Comparison of ENCODE assay signal across 8 cellular contexts in genomic region chr1:47333578-47333921, GRCh38. TPM values are rescaled to one million over a fixed set of nuclear protein-coding genes. Genes with fewer than 3 reads are reported as not detected.
DNase-seq lines count a peak whose midpoint lies in the region; ATAC-seq and TF ChIP-seq lines count a peak whose summit lies in the region.

Gene CMPK1 (plus strand): TSS chr1:47333790. CDS start chr1:47333946, 156 bp downstream.

- no peaks in the 10 kb centered on the region for H3K27me3 Mint-ChIP-seq in activated T-helper 1 cell treated with anti-CD3 and anti-CD28 coated beads, Interleukin-12 subunit alpha, Interleukin-12 subunit beta, Interleukin-2, Interleukin-4 antibody, amounts not matched to agents 30 ng/mL and 10 ng/mL and 1 ng/mL, durations not matched to agents 14 hours and 24 hours and 36 hours (ENCODE audit: insufficient read depth)
- H3K27me3 Mint-ChIP-seq in natural killer cell (ENCODE audit: low read depth in 2 of 2) = no peaks in the 10 kb centered on the region

- H3K79me2 ChIP-seq in GM23248 (ENCODE audit: insufficient read depth) = peaks cover 54% of the 10 kb centered on the region

- 0% methylated on average over 9 to 29 of the region's 40 CpGs for WGBS in GM23248 (ENCODE audit: low coverage in 1 of 2, low lambda C conversion rate in 2 of 2, missing lambda C conversion rate in 2 of 2), 2 experiments

- H3K36me3 Mint-ChIP-seq in activated T-helper 1 cell treated with anti-CD3 and anti-CD28 coated beads, Interleukin-12 subunit alpha, Interleukin-12 subunit beta, Interleukin-2, Interleukin-4 antibody, amounts not matched to agents 30 ng/mL and 10 ng/mL and 1 ng/mL, durations not matched to agents 14 hours and 24 hours and 36 hours (ENCODE audit: low read depth) = no peaks in the 10 kb centered on the region
- H3K36me3 Mint-ChIP-seq in natural killer cell = no peaks in the 10 kb centered on the region

- peak; percentile 75 to 85 (median 80) for ATAC-seq in natural killer cell

- intact Hi-C loops in activated T-helper 1 cell treated with anti-CD3 and anti-CD28 coated beads, Interleukin-12 subunit alpha, Interleukin-12 subunit beta, Interleukin-2, Interleukin-4 antibody, amounts not matched to agents 30 ng/mL and 10 ng/mL and 1 ng/mL, durations not matched to agents 14 hours and 24 hours and 36 hours (cut with micrococcal nuclease) = no loop called here
- intact Hi-C loops in natural killer cell (cut with micrococcal nuclease) = no loop called here

- H3K9me3 ChIP-seq in GM23248 (ENCODE audit: low read depth) = no peaks in the 10 kb centered on the region
- no peaks in the 10 kb centered on the region for H3K9me3 ChIP-seq in KOPT-K1 (ENCODE audit: insufficient read depth, low read length, poor library complexity, severe bottlenecking)

- H3K9ac ChIP-seq in GM23248 = peak within 1 kb of the TSS; percentile 95

- H3K27me3 ChIP-seq in GM23248 (replicated peaks; ENCODE audit: insufficient read depth) = no peaks in the 10 kb centered on the region

- H3K36me3 ChIP-seq in GM23248 (ENCODE audit: low read depth) = no peaks in the 10 kb centered on the region
- H3K36me3 ChIP-seq in KOPT-K1 (ENCODE audit: insufficient read depth, low read length) = no peaks in the 10 kb centered on the region

- H3K9me3 Mint-ChIP-seq in activated T-helper 1 cell treated with anti-CD3 and anti-CD28 coated beads, Interleukin-12 subunit alpha, Interleukin-12 subunit beta, Interleukin-2, Interleukin-4 antibody, amounts not matched to agents 30 ng/mL and 10 ng/mL and 1 ng/mL, durations not matched to agents 14 hours and 24 hours and 36 hours = no peaks in the 10 kb centered on the region
- H3K9me3 Mint-ChIP-seq in natural killer cell = no peaks in the 10 kb centered on the region

- H3K4me3 Mint-ChIP-seq in activated T-helper 1 cell treated with anti-CD3 and anti-CD28 coated beads, Interleukin-12 subunit alpha, Interleukin-12 subunit beta, Interleukin-2, Interleukin-4 antibody, amounts not matched to agents 30 ng/mL and 10 ng/mL and 1 ng/mL, durations not matched to agents 14 hours and 24 hours and 36 hours = no peak within 1 kb of the TSS
- H3K4me3 Mint-ChIP-seq in natural killer cell = peak within 1 kb of the TSS; percentile 96

- TF ChIP-seq CTCF in fibroblast of mammary gland (conservative IDR thresholded peaks at IDR 0.05; ENCODE audit: control insufficient read depth, insufficient read depth, low read depth, low read length) = no peak
- no peak for TF ChIP-seq CTCF in natural killer cell (IDR thresholded peaks at IDR 0.05)

- H3K27ac Mint-ChIP-seq in activated T-helper 1 cell treated with anti-CD3 and anti-CD28 coated beads, Interleukin-12 subunit alpha, Interleukin-12 subunit beta, Interleukin-2, Interleukin-4 antibody, amounts not matched to agents 30 ng/mL and 10 ng/mL and 1 ng/mL, durations not matched to agents 14 hours and 24 hours and 36 hours = peak within 1 kb of the TSS; percentile 97
- no peak within 1 kb of the TSS for H3K27ac Mint-ChIP-seq in natural killer cell

- H2AFZ ChIP-seq in GM23248 = peak within 1 kb of the TSS; percentile 90

- peak; percentile 92 for DNase-seq in Daoy (ENCODE audit: low read depth)
- peak; percentile 95 for DNase-seq in GM23248
- peak; percentile 83 for DNase-seq in RKO (ENCODE audit: low spot score)
- peak; percentile 75 for DNase-seq in activated T-helper 1 cell treated with anti-CD3 and anti-CD28 coated beads, Interleukin-12 subunit alpha, Interleukin-12 subunit beta, Interleukin-2, Interleukin-4 antibody, amounts not matched to agents 30 ng/mL and 10 ng/mL and 1 ng/mL, durations not matched to agents 14 hours and 24 hours and 36 hours (ENCODE audit: low spot score)
- peak; percentile 80 for DNase-seq in fibroblast of mammary gland (ENCODE audit: low read depth)
- peak; percentile 72 for DNase-seq in natural killer cell
- DNase-seq in stimulated activated naive CD4-positive, alpha-beta T cell treated with Interleukin-2 at 50 U/mL for 16 hours (lab: John Stamatoyannopoulos, UW) = peak; percentile 72

- H3K4me2 ChIP-seq in GM23248 (ENCODE audit: unreplicated experiment) = peak within 1 kb of the TSS; percentile 98

- H3K27ac ChIP-seq in GM23248 = peak within 1 kb of the TSS; percentile 93
- peak within 1 kb of the TSS; percentile 88 for H3K27ac ChIP-seq in KOPT-K1 (ENCODE audit: low read depth, low read length, poor library complexity, severe bottlenecking)

- no peaks in the 10 kb centered on the region for H3K9me2 ChIP-seq in GM23248 (ENCODE audit: insufficient read depth)

- peaks cover 32% of the 10 kb centered on the region for H3F3A ChIP-seq in GM23248 (ENCODE audit: insufficient read depth)

- no peaks in the 10 kb centered on the region for H4K20me1 ChIP-seq in GM23248 (ENCODE audit: insufficient read depth)

- H3K4me3 ChIP-seq in GM23248 = peak within 1 kb of the TSS; percentile 97
- peak within 1 kb of the TSS; percentile 92 for H3K4me3 ChIP-seq in fibroblast of mammary gland (ENCODE audit: control insufficient read depth, low read depth, low read length)

- H3K4me1 Mint-ChIP-seq in activated T-helper 1 cell treated with anti-CD3 and anti-CD28 coated beads, Interleukin-12 subunit alpha, Interleukin-12 subunit beta, Interleukin-2, Interleukin-4 antibody, amounts not matched to agents 30 ng/mL and 10 ng/mL and 1 ng/mL, durations not matched to agents 14 hours and 24 hours and 36 hours (ENCODE audit: low read depth) = peaks cover 19% of the 10 kb centered on the region
- H3K4me1 Mint-ChIP-seq in natural killer cell = peaks cover 22 to 26% of the 10 kb centered on the region in 2 donors

- in situ Hi-C loops in GM23248 (cut with MboI) = no loop called here

- H3K4me1 ChIP-seq in GM23248 (ENCODE audit: insufficient read depth) = peaks cover 27% of the 10 kb centered on the region

RNA-seq across cellular contexts. Expression of gene CMPK1, which starts in this region (rescaled TPM):
- 146 and 155 TPM in 2 replicates for total RNA-seq in Daoy (2014; rRNA removed; shearing (Covaris generic))
- 137 and 146 TPM in 2 replicates for total RNA-seq in GM23248 (2014; rRNA removed; shearing (Covaris generic))
- 141 and 144 TPM in 2 replicates for polyA plus RNA-seq in GM23248 (2016; fragmentation: Nextera tagmentation; extraction: Ambion mirVana)
- total RNA-seq in activated T-helper 1 cell treated with anti-CD3 and anti-CD28 coated beads, Interleukin-12 subunit alpha, Interleukin-12 subunit beta, Interleukin-2, Interleukin-4 antibody, amounts not matched to agents 30 ng/mL and 10 ng/mL and 1 ng/mL, durations not matched to agents 14 hours and 24 hours and 36 hours = 98.2 and 100.0 TPM in 2 replicates
- 10 to 100 TPM; 70.6 to 76.1 (median 74.1) TPM for total RNA-seq in natural killer cell

Comparison
In these comparisons a context has a peak if more than half of its experiments do, and no peak if none do; other contexts are left out.
1. Peak in every context shown above with its lines: DNase-seq, ATAC-seq, H3K4me3 ChIP-seq and H3K27ac ChIP-seq.